Comparison of ENCODE assay signal across 1 cellular context in the genomic region with DNA sequence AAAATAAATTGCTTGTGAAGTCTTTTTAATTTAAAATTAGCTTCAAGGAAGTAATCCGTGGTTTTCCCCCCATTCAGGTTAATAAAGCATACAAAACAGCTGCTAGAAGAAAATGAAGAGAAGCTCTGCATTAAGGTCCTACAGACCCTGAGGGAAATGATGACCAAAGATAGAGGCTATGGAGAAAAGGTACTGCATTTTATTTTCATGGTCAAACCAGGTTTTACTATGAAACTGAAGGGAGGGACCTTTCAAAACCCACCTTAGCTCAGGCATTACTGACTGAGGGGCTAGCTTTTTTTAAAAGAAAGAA.
TF ChIP-seq lines count a peak whose summit lies in the region.

No MANE protein-coding gene starts in this region.

TF ChIP-seq in HepG2, 621 proteins besides CTCF, POLR2A, EP300 and RAD21 (continued from another document):
- TF ChIP-seq ZNF547 (CRISPR knock-in tag; IDR thresholded peaks at IDR 0.05) (no peak), ELF3 (CRISPR knock-in tag; IDR thresholded peaks at IDR 0.05) (no peak), ERF (CRISPR knock-in tag; IDR thresholded peaks at IDR 0.05) (no peak), NFYC (CRISPR knock-in tag; IDR thresholded peaks at IDR 0.05) (no peak), ZNF343 (CRISPR knock-in tag; IDR thresholded peaks at IDR 0.05) (no peak), PPARG (CRISPR knock-in tag; conservative IDR thresholded peaks at IDR 0.05) (no peak)
- TF ChIP-seq, protein P1, sequence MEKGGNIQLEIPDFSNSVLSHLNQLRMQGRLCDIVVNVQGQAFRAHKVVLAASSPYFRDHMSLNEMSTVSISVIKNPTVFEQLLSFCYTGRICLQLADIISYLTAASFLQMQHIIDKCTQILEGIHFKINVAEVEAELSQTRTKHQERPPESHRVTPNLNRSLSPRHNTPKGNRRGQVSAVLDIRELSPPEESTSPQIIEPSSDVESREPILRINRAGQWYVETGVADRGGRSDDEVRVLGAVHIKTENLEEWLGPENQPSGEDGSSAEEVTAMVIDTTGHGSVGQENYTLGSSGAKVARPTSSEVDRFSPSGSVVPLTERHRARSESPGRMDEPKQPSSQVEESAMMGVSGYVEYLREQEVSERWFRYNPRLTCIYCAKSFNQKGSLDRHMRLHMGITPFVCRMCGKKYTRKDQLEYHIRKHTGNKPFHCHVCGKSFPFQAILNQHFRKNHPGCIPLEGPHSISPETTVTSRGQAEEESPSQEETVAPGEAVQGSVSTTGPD (CRISPR knock-in tag; IDR thresholded peaks at IDR 0.05), result no peak
- TF ChIP-seq, protein P2, sequence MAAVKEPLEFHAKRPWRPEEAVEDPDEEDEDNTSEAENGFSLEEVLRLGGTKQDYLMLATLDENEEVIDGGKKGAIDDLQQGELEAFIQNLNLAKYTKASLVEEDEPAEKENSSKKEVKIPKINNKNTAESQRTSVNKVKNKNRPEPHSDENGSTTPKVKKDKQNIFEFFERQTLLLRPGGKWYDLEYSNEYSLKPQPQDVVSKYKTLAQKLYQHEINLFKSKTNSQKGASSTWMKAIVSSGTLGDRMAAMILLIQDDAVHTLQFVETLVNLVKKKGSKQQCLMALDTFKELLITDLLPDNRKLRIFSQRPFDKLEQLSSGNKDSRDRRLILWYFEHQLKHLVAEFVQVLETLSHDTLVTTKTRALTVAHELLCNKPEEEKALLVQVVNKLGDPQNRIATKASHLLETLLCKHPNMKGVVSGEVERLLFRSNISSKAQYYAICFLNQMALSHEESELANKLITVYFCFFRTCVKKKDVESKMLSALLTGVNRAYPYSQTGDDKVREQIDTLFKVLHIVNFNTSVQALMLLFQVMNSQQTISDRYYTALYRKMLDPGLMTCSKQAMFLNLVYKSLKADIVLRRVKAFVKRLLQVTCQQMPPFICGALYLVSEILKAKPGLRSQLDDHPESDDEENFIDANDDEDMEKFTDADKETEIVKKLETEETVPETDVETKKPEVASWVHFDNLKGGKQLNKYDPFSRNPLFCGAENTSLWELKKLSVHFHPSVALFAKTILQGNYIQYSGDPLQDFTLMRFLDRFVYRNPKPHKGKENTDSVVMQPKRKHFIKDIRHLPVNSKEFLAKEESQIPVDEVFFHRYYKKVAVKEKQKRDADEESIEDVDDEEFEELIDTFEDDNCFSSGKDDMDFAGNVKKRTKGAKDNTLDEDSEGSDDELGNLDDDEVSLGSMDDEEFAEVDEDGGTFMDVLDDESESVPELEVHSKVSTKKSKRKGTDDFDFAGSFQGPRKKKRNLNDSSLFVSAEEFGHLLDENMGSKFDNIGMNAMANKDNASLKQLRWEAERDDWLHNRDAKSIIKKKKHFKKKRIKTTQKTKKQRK (IDR thresholded peaks at IDR 0.05; ENCODE audit: low read length), result no peak
- TF ChIP-seq, protein P3, sequence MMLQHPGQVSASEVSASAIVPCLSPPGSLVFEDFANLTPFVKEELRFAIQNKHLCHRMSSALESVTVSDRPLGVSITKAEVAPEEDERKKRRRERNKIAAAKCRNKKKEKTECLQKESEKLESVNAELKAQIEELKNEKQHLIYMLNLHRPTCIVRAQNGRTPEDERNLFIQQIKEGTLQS (CRISPR knock-in tag; IDR thresholded peaks at IDR 0.05), result no peak
